1 cellular context compared by ENCODE assay signal in genomic region chr7:44195901-44196300, GRCh38.
A peak's percentile ranks its signal among the peaks of the same experiment; 100 is the strongest.
TF ChIP-seq lines count a peak whose summit lies in the region.

No MANE protein-coding gene starts in this region.

TF ChIP-seq in GM12878, 131 proteins besides CTCF, POLR2A, EP300 and RAD21:
- 0 out of 2 replicates have a peak, but pooled peaks have one; percentile 9 for TF ChIP-seq PKNOX1 (IDR thresholded peaks at IDR 0.05)
- TF ChIP-seq WRNIP1 (IDR thresholded peaks at IDR 0.05; ENCODE audit: borderline replicate concordance, low read depth, low read length) = no peak
- no peak for TF ChIP-seq CUX1 (IDR thresholded peaks at IDR 0.05; ENCODE audit: insufficient replicate concordance, low read depth, low read length)
- TF ChIP-seq HCFC1 (IDR thresholded peaks at IDR 0.05; ENCODE audit: low read length) = no peak
